8 cellular contexts compared by ENCODE assay signal in genomic region chr14:33848706-33849454, GRCh38.
A peak's percentile ranks its signal among the peaks of the same experiment; 100 is the strongest.
DNase-seq lines count a peak whose midpoint lies in the region; ATAC-seq lines count a peak whose summit lies in the region.

No MANE protein-coding gene starts in this region.

- no peak for ATAC-seq in GM19463 (IDR thresholded peaks at IDR 0.05; ENCODE audit: unreplicated experiment)
- ATAC-seq in GM21447 (IDR thresholded peaks at IDR 0.05; ENCODE audit: unreplicated experiment) = no peak

- H3K36me3 ChIP-seq in HAP-1 (replicated peaks) = no peaks in the 10 kb centered on the region

- in situ Hi-C loops in HAP-1 (cut with MboI; ENCODE audit: low sequenced_read_pairs) (loop anchor here (10.0 kb wide), 2 partner anchors 256 to 386 kb away; no protein-coding TSS in a partner anchor), T47D (cut with HindIII; ENCODE audit: low pct_unique_long_range_greater_than_20kb, low sequenced_read_pairs) (no loop called here)

- DNase-seq in CD1c-positive myeloid dendritic cell (ENCODE audit: extremely low spot score) (peak; percentile 27), HAP-1 (ENCODE audit: low spot score in 2 of 2) (peak; percentile 82 to 92), NCI-H526 (lab: John Stamatoyannopoulos, UW) (peak; percentile 93 to 98), T47D (ENCODE audit: low read depth in 1 of 2, low spot score in 1 of 2) (peak; percentile 58 to 86), kidney tubule cell (ENCODE audit: low spot score) (peak; percentile 90), superior temporal gyrus (ENCODE audit: extremely low spot score) (peak; percentile 89)

- no peaks in the 10 kb centered on the region for H3K27me3 ChIP-seq in HAP-1 (ENCODE audit: low read depth)

- H3K4me3 ChIP-seq in HAP-1 = no peak overlapping the region

- H3K4me1 ChIP-seq in HAP-1 = peaks cover 18% of the 10 kb centered on the region

- H3K9me3 ChIP-seq in HAP-1 = no peaks in the 10 kb centered on the region; the same call in 1 of the 2 replicates

Comparison
In these comparisons a context has a peak if more than half of its experiments do, and no peak if none do; other contexts are left out.
1. DNase-seq: peak in every context shown above with its lines; median percentile 96 in NCI-H526; 90 in kidney tubule cell; 89 in superior temporal gyrus; 87 in HAP-1; 72 in T47D; 27 in CD1c-positive myeloid dendritic cell.